Comparison of ENCODE assay signal across 8 cellular contexts in the genomic region with DNA sequence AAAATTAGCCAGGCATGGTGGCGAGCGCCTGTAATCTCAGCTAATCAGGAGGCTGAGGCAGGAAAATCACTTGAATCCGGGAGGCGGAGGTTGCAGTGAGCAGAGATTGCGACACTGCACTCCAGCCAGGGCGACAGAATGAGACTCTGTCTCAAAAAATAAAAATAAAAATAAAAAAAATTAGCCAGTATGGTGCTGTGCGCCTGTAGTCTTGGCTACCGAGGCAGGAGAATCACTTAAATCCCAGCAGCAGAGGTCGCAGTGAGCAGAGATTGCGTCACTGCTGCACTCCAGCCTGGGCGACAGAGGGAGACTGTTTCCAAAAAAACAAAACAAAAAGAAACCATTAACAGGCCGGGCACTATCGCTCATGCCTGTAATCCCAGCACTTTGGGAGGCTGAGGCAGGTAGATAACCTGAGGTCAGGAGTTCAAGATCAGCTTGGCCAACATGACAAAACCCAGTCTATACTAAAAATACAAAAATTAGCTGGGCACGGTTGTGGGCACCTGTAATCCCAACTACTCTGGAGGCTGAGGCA. TPM values are rescaled to one million over a fixed set of nuclear protein-coding genes. Genes with fewer than 3 reads are reported as not detected.
DNase-seq lines count a peak whose midpoint lies in the region; ATAC-seq and TF ChIP-seq lines count a peak whose summit lies in the region.
"Not testable (repeated sequence)": the region's sequence is repeated elsewhere in the genome, so short reads cannot be mapped to it uniquely, and the experiment has no call there.

No MANE protein-coding gene starts in this region.

- H3K27me3 Mint-ChIP-seq in activated CD4-positive, alpha-beta T cell treated with anti-CD3 and anti-CD28 coated beads for 36 hours; naive B cell: not testable (repeated sequence)

- not testable (repeated sequence) for H3K4me1 ChIP-seq in body of pancreas

- H3K27ac Mint-ChIP-seq in activated CD4-positive, alpha-beta T cell treated with anti-CD3 and anti-CD28 coated beads for 36 hours = not testable (repeated sequence)
- peak overlapping the region in 5 of 6 donors; percentile 30 to 69 (median 36) for H3K27ac Mint-ChIP-seq in naive B cell

- H3K27me3 ChIP-seq in BJ (ENCODE audit: control insufficient read depth, insufficient read depth, low read length); body of pancreas: not testable (repeated sequence)

- CTCF ChIA-PET in BJ (lab: Yijun Ruan, JAX) = interaction anchor here (1.0 to 5.8 kb wide), 12 partner anchors 10 to 204 kb away, joined by 3 to 35 read pairs (median 3); no protein-coding TSS in a partner anchor
- CTCF ChIA-PET in activated CD4-positive, alpha-beta T cell treated with anti-CD3 and anti-CD28 coated beads for 36 hours (lab: Charles Lee) = interaction anchor here (1.1 to 3.8 kb wide), 4 partner anchors 11 to 65 kb away, joined by 3 to 21 read pairs (median 6); no protein-coding TSS in a partner anchor

- 53 to 60% methylated on average over 14 of the region's 14 CpGs for WGBS in body of pancreas, 2 donors

- H3K36me3 ChIP-seq in BJ (ENCODE audit: control insufficient read depth, insufficient read depth, low read length) (peaks cover 18% of the 10 kb centered on the region), body of pancreas (replicated peaks in 1 of 2; ENCODE audit: insufficient read depth in 1 of 2, low read depth in 2 of 2) (peaks cover 0 to 12% of the 10 kb centered on the region in 2 donors)

- H3K9me3 Mint-ChIP-seq in activated CD4-positive, alpha-beta T cell treated with anti-CD3 and anti-CD28 coated beads for 36 hours (ENCODE audit: low read depth); naive B cell: not testable (repeated sequence)

- POLR2A ChIA-PET in BJ (lab: Charles Lee) = not testable (repeated sequence)
- POLR2A ChIA-PET in activated CD4-positive, alpha-beta T cell treated with anti-CD3 and anti-CD28 coated beads for 36 hours (lab: Charles Lee) = interaction anchor here (0.7 kb wide), 1 partner anchor 60 kb away, joined by 3 read pairs; no protein-coding TSS in a partner anchor

- intact Hi-C loops in activated CD4-positive, alpha-beta T cell treated with anti-CD3 and anti-CD28 coated beads for 36 hours (cut with DNase I, micrococcal nuclease) = loop anchor here in 1 of 2 experiments (1.0 kb wide), 1 partner anchor 198 kb away; no protein-coding TSS in a partner anchor
- intact Hi-C loops in body of pancreas (cut with DNase I) = loop anchor here (10.0 kb wide), 1 partner anchor 63 kb away; no protein-coding TSS in a partner anchor
- intact Hi-C loops in head of caudate nucleus (cut with DNase I) = not testable (repeated sequence)

- not testable (repeated sequence) for H3K9me3 ChIP-seq in body of pancreas

- ATAC-seq in GM21825 (IDR thresholded peaks at IDR 0.05; ENCODE audit: unreplicated experiment) = peak; percentile 50
- peak; percentile 70 for ATAC-seq in activated CD4-positive, alpha-beta T cell treated with anti-CD3 and anti-CD28 coated beads for 36 hours
- ATAC-seq in body of pancreas = peak; percentile 82
- ATAC-seq in naive B cell (ENCODE audit: low read depth in 2 of 2) = peak; percentile 61 to 75

- peaks cover 37% of the 10 kb centered on the region for H3K4me1 Mint-ChIP-seq in activated CD4-positive, alpha-beta T cell treated with anti-CD3 and anti-CD28 coated beads for 36 hours
- peaks cover 13 to 39% (median 13%) of the 10 kb centered on the region in 3 donors for H3K4me1 Mint-ChIP-seq in naive B cell

- H3K27ac ChIP-seq in body of pancreas = peak overlapping the region in 2 of 4 donors; percentile 2 to 41

- not testable (repeated sequence) for H3K4me3 Mint-ChIP-seq in activated CD4-positive, alpha-beta T cell treated with anti-CD3 and anti-CD28 coated beads for 36 hours
- H3K4me3 Mint-ChIP-seq in naive B cell = peak overlapping the region in 1 of 8 donors; percentile 34

- not testable (repeated sequence) for H3K4me3 ChIP-seq in BJ (ENCODE audit: low read depth, low read length); body of pancreas

- peak; percentile 74 for TF ChIP-seq CTCF in BJ (IDR thresholded peaks at IDR 0.05; ENCODE audit: insufficient read depth, low read depth, low read length)
- TF ChIP-seq CTCF in body of pancreas (IDR thresholded peaks at IDR 0.05) = peak in 6 of 7 experiments; percentile 27 to 87 (median 70)

- TF ChIP-seq POLR2A in body of pancreas (IDR thresholded peaks at IDR 0.05) = not testable (repeated sequence)

- DNase-seq in BJ (ENCODE audit: low read depth) (peak; percentile 24), NCI-H345 treated with DMSO at 0.1 percent for 48 hours (lab: John Stamatoyannopoulos, UW; ENCODE audit: unreplicated experiment) (peak; percentile 34), body of pancreas (peak; percentile 55 to 69 (median 65)), head of caudate nucleus (peak in 41 of 42 donors; percentile 29 to 82 (median 62)), naive B cell (peak; percentile 16)
- peak; percentile 75 for DNase-seq in activated CD4-positive, alpha-beta T cell treated with anti-CD3 and anti-CD28 coated beads for 36 hours
- DNase-seq in stimulated activated CD4-positive, alpha-beta T cell treated with anti-CD3 and anti-CD28 coated beads, Interleukin-4, amount 100 ng/mL, for 48 hours (ENCODE audit: low read depth in 2 of 2) = peak; percentile 29 to 33

- H3K36me3 Mint-ChIP-seq in activated CD4-positive, alpha-beta T cell treated with anti-CD3 and anti-CD28 coated beads for 36 hours (ENCODE audit: low read depth) = peaks cover 26% of the 10 kb centered on the region
- peaks cover 11 to 33% of the 10 kb centered on the region in 2 donors for H3K36me3 Mint-ChIP-seq in naive B cell

RNA-seq across cellular contexts. Expression of a gene that starts 33.4 kb away (rescaled TPM):
- polyA plus RNA-seq in BJ (2011; rRNA removed) (not detected in 2 replicates), naive B cell (ENCODE audit: low read depth in 6 of 6) (not detected)
- not detected in 2 replicates for polyA minus RNA-seq in BJ (2011; rRNA and poly(A)+ RNA removed)
- total RNA-seq in activated CD4-positive, alpha-beta T cell treated with anti-CD3 and anti-CD28 coated beads for 36 hours = not detected
- total RNA-seq in body of pancreas = not detected

RNA-seq across cellular contexts. Expression of a gene that starts 41.8 kb away (rescaled TPM):
- 8.5 and 13.5 TPM in 2 replicates for polyA plus RNA-seq in BJ (2011; rRNA removed)
- polyA minus RNA-seq in BJ (2011; rRNA and poly(A)+ RNA removed) = 9.9 and 13.1 TPM in 2 replicates
- 10 to 100 TPM; 22.6 TPM for total RNA-seq in activated CD4-positive, alpha-beta T cell treated with anti-CD3 and anti-CD28 coated beads for 36 hours
- total RNA-seq in body of pancreas = 1 to 10 TPM; 7.0 to 7.3 TPM
- polyA plus RNA-seq in naive B cell (ENCODE audit: low read depth in 6 of 6) = 10 to 100 TPM; 10.8 to 22.6 (median 16.8) TPM

RNA-seq across cellular contexts. Expression of a gene that starts 41.8 kb away (rescaled TPM):
- polyA plus RNA-seq in BJ (2011; rRNA removed) = 3.0 and 5.8 TPM in 2 replicates
- polyA minus RNA-seq in BJ (2011; rRNA and poly(A)+ RNA removed) = 5.1 and 6.4 TPM in 2 replicates
- total RNA-seq in activated CD4-positive, alpha-beta T cell treated with anti-CD3 and anti-CD28 coated beads for 36 hours = 1 to 10 TPM; 4.9 to 5.5 TPM
- total RNA-seq in body of pancreas = 1 to 10 TPM; 3.9 to 4.9 TPM
- polyA plus RNA-seq in naive B cell (ENCODE audit: low read depth in 6 of 6) = 1 to 10 TPM; 4.0 to 7.6 (median 4.9) TPM

RNA-seq across cellular contexts. Expression of a gene that starts 46.5 kb away (rescaled TPM):
- polyA plus RNA-seq in BJ (2011; rRNA removed) = not detected in 2 replicates
- polyA minus RNA-seq in BJ (2011; rRNA and poly(A)+ RNA removed) = not detected in 2 replicates
- under 1 TPM in 1 of 2 experiments, not detected in 1; 0.40 TPM for total RNA-seq in activated CD4-positive, alpha-beta T cell treated with anti-CD3 and anti-CD28 coated beads for 36 hours
- not detected for total RNA-seq in body of pancreas
- 1 to 10 TPM in 3 of 6 donors, under 1 TPM in 1, not detected in 2; 0.79 to 1.5 (median 1.2) TPM for polyA plus RNA-seq in naive B cell (ENCODE audit: low read depth in 6 of 6)

RNA-seq across cellular contexts. Expression of a gene that starts 55.4 kb away (rescaled TPM):
- polyA plus RNA-seq in BJ (2011; rRNA removed) (6.9 and 8.8 TPM in 2 replicates), naive B cell (ENCODE audit: low read depth in 6 of 6) (1 to 10 TPM in 2 of 6 donors, under 1 TPM in 4; 0.19 to 1.4 (median 0.56) TPM)
- polyA minus RNA-seq in BJ (2011; rRNA and poly(A)+ RNA removed) = 6.4 and 10.5 TPM in 2 replicates
- under 1 TPM; 0.87 to 0.88 TPM for total RNA-seq in activated CD4-positive, alpha-beta T cell treated with anti-CD3 and anti-CD28 coated beads for 36 hours
- 10 to 100 TPM; 38.4 to 72.2 TPM for total RNA-seq in body of pancreas

Comparison
In these comparisons a context has a peak if more than half of its experiments do, and no peak if none do; other contexts are left out.
1. DNase-seq: peak in every context shown above with its lines; median percentile 75 in activated CD4-positive, alpha-beta T cell treated with anti-CD3 and anti-CD28 coated beads for 36 hours; 65 in body of pancreas; 62 in head of caudate nucleus; 34 in NCI-H345 treated with DMSO at 0.1 percent for 48 hours; 31 in stimulated activated CD4-positive, alpha-beta T cell treated with anti-CD3 and anti-CD28 coated beads, Interleukin-4, amount 100 ng/mL, for 48 hours; 24 in BJ; 16 in naive B cell.